ENCODE assay signal across 2 cellular contexts in the genomic region with DNA sequence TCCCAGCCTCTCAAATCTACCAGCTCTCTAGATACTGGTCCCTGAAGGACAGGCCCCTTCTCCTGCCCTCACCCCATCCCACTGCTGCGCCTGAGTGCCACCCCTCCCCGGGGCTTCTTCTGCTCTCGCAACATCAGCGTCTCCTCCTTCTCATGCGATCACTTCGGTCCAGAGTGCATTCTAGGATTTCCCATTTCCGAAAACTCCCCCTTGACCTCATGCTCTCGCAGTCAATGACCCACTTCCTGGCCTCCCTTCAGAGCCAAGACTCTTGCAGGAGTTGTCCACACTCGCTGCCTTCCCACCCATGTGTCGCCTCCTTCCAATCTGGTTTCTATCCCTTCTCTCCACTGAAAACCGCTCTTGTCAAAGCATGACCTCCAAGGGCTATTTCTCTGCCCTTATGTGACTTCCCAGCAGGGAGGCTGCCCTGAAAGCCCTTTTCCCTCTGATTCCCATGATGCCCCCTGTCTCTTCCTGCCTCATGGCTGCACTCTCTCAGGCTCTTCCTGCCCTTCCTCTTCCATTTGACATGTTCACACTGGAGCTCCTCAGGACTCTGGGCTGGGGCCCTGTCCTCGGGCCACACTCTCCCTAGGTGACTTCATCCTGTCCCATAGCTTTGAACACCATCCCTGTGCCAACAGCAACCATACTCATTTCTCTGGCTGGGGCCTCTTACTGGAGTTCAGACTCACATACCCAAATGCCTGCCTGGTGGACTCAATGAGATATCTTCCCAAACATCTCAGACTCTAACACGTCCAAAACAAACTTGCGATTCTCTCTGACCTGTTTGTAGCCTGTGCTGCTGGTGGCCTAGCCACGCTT.
TF ChIP-seq lines count a peak whose summit lies in the region.

No MANE protein-coding gene starts in this region.

TF ChIP-seq in liver, 16 proteins besides CTCF, POLR2A, EP300 and RAD21:
- TF ChIP-seq TAF1 (conservative IDR thresholded peaks at IDR 0.05) (no peak), HNF4A (conservative IDR thresholded peaks at IDR 0.05) (no peak), NR2F2 (IDR thresholded peaks at IDR 0.05) (peak; percentile 99), SP1 (IDR thresholded peaks at IDR 0.05) (peak; percentile 57), RXRA (IDR thresholded peaks at IDR 0.05) (peak; percentile 84 to 91)
- TF ChIP-seq, protein P1, sequence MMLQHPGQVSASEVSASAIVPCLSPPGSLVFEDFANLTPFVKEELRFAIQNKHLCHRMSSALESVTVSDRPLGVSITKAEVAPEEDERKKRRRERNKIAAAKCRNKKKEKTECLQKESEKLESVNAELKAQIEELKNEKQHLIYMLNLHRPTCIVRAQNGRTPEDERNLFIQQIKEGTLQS (IDR thresholded peaks at IDR 0.05) = no peak

TF ChIP-seq in HepG2, 621 proteins besides CTCF, POLR2A, EP300 and RAD21:
- TF ChIP-seq BRD4 (CRISPR knock-in tag; IDR thresholded peaks at IDR 0.05) (no peak), SALL1 (CRISPR knock-in tag; IDR thresholded peaks at IDR 0.05) (no peak), FOXM1 (CRISPR knock-in tag; IDR thresholded peaks at IDR 0.05) (no peak), DPF2 (CRISPR knock-in tag; IDR thresholded peaks at IDR 0.05; ENCODE audit: borderline replicate concordance, low read depth) (no peak), ZFYVE20 (CRISPR knock-in tag; IDR thresholded peaks at IDR 0.05; ENCODE audit: borderline replicate concordance, low read depth) (no peak), HCFC1 (IDR thresholded peaks at IDR 0.05; ENCODE audit: low read depth, low read length) (no peak), GLI4 (CRISPR knock-in tag; IDR thresholded peaks at IDR 0.05; ENCODE audit: borderline replicate concordance) (no peak), ZBTB21 (CRISPR knock-in tag; IDR thresholded peaks at IDR 0.05) (no peak), RFXAP (CRISPR knock-in tag; IDR thresholded peaks at IDR 0.05; ENCODE audit: borderline replicate concordance) (no peak), NFE2 (CRISPR knock-in tag; IDR thresholded peaks at IDR 0.05) (no peak), ZBTB7A (CRISPR knock-in tag; IDR thresholded peaks at IDR 0.05) (no peak), SAP130 (CRISPR knock-in tag; IDR thresholded peaks at IDR 0.05; ENCODE audit: low read depth) (no peak), ZNF607 (CRISPR knock-in tag; IDR thresholded peaks at IDR 0.05; ENCODE audit: borderline replicate concordance) (no peak), HOXA9 (CRISPR knock-in tag; IDR thresholded peaks at IDR 0.05; ENCODE audit: borderline replicate concordance) (no peak), ZNF570 (CRISPR knock-in tag; IDR thresholded peaks at IDR 0.05; ENCODE audit: borderline replicate concordance) (no peak), ZNF530 (CRISPR knock-in tag; IDR thresholded peaks at IDR 0.05; ENCODE audit: low read depth) (no peak)
